In genomic region chr15:92831459-92832229, GRCh38 we compare ENCODE assay signal across 8 cellular contexts.
DNase-seq lines count a peak whose midpoint lies in the region; TF ChIP-seq lines count a peak whose summit lies in the region.

No MANE protein-coding gene starts in this region.

- H3K27me3 ChIP-seq in HAP-1 (ENCODE audit: low read depth): no peaks in the 10 kb centered on the region
- no peaks in the 10 kb centered on the region for H3K27me3 ChIP-seq in MG63
- H3K27me3 ChIP-seq in neuronal stem cell (ENCODE audit: control insufficient read depth in 3 of 3, insufficient read depth in 3 of 3, low read depth in 1 of 3, low read length in 3 of 3): no peaks in the 10 kb centered on the region
- H3K27me3 ChIP-seq in subcutaneous abdominal adipose tissue (ENCODE audit: control insufficient read depth in 5 of 5, insufficient read depth in 4 of 5, low read length in 5 of 5): no peaks in the 10 kb centered on the region

- no peak overlapping the region for H3K18ac ChIP-seq in neuronal stem cell (ENCODE audit: low read length)

- H3K4me1 ChIP-seq in ES-I3 (ENCODE audit: insufficient read depth, low read length) (peaks cover 36% of the 10 kb centered on the region), HAP-1 (peaks cover 27% of the 10 kb centered on the region), neuronal stem cell (ENCODE audit: control insufficient read depth in 2 of 2, insufficient read depth in 1 of 2, low read depth in 1 of 2, low read length in 2 of 2) (peaks cover 14 to 29% of the 10 kb centered on the region in 2 donors), subcutaneous abdominal adipose tissue (ENCODE audit: control insufficient read depth in 5 of 5, insufficient read depth in 5 of 5, low read length in 5 of 5) (peaks cover 3 to 33% (median 30%) of the 10 kb centered on the region in 5 donors)

- no peak overlapping the region for H2AFZ ChIP-seq in neuronal stem cell (ENCODE audit: low read length)

- H3K23ac ChIP-seq in neuronal stem cell (ENCODE audit: low read depth, low read length, poor library complexity): no peak overlapping the region

- in situ Hi-C loops in HAP-1 (cut with MboI; ENCODE audit: low sequenced_read_pairs): no loop called here

- DNase-seq in HAP-1 (ENCODE audit: low spot score in 2 of 2) (peak; percentile 97 to 99), MG63 (peak; percentile 93), SHP77 (lab: John Stamatoyannopoulos, UW) (peak; percentile 95 to 97), activated gamma-delta T cell (lab: John Stamatoyannopoulos, UW) (peak; percentile 58), fibroblast of villous mesenchyme (ENCODE audit: low read depth) (peak; percentile 95), neuronal stem cell (ENCODE audit: low spot score) (peak; percentile 95)

- peak overlapping the region; percentile 21 for H3K4me2 ChIP-seq in neuronal stem cell (ENCODE audit: insufficient read depth, low read length, poor library complexity, severe bottlenecking)

- H4K8ac ChIP-seq in neuronal stem cell (ENCODE audit: low read depth, low read length): no peak overlapping the region

- no peak overlapping the region for H3K14ac ChIP-seq in neuronal stem cell (ENCODE audit: low read length)

- H2BK12ac ChIP-seq in neuronal stem cell (ENCODE audit: low read length): no peak overlapping the region

- H3K79me1 ChIP-seq in neuronal stem cell (ENCODE audit: low read depth, low read length): no peaks in the 10 kb centered on the region

- H4K91ac ChIP-seq in neuronal stem cell (ENCODE audit: low read depth, low read length, poor library complexity): no peak overlapping the region

- H2AK5ac ChIP-seq in neuronal stem cell (ENCODE audit: low read depth, low read length): no peak overlapping the region

- no peak overlapping the region for H2BK120ac ChIP-seq in neuronal stem cell (ENCODE audit: low read depth, low read length)

- no peak overlapping the region for H3K4me3 ChIP-seq in HAP-1
- H3K4me3 ChIP-seq in MG63: no peak overlapping the region
- peak overlapping the region; percentile 19 for H3K4me3 ChIP-seq in fibroblast of villous mesenchyme (ENCODE audit: low read depth, low read length)
- peak overlapping the region in 1 of 2 donors; percentile 16 for H3K4me3 ChIP-seq in neuronal stem cell (ENCODE audit: low read length in 2 of 2)
- peak overlapping the region in 4 of 5 donors; percentile 35 to 55 (median 44) for H3K4me3 ChIP-seq in subcutaneous abdominal adipose tissue (ENCODE audit: low read depth in 1 of 5, low read length in 5 of 5)

- H2BK5ac ChIP-seq in neuronal stem cell (ENCODE audit: low read length): no peak overlapping the region

- no peaks in the 10 kb centered on the region for H3K9me3 ChIP-seq in ES-I3 (ENCODE audit: control insufficient read depth, insufficient read depth, low read length)
- no peaks in the 10 kb centered on the region for H3K9me3 ChIP-seq in HAP-1
- no peaks in the 10 kb centered on the region for H3K9me3 ChIP-seq in MG63
- H3K9me3 ChIP-seq in neuronal stem cell (replicated peaks in 1 of 2; ENCODE audit: control insufficient read depth in 2 of 2, insufficient read depth in 1 of 2, low read depth in 1 of 2, low read length in 2 of 2): no peaks in the 10 kb centered on the region
- no peaks in the 10 kb centered on the region for H3K9me3 ChIP-seq in subcutaneous abdominal adipose tissue (ENCODE audit: control insufficient read depth in 5 of 5, low read length in 5 of 5)

- peak overlapping the region; percentile 97 for H3K27ac ChIP-seq in neuronal stem cell (replicated peaks; ENCODE audit: low read length)
- H3K27ac ChIP-seq in subcutaneous abdominal adipose tissue (ENCODE audit: low read depth, low read length): peak overlapping the region; percentile 93

- H3K9ac ChIP-seq in ES-I3 (ENCODE audit: low read depth, low read length) (peak overlapping the region; percentile 28), neuronal stem cell (ENCODE audit: low read depth, low read length, poor library complexity) (no peak overlapping the region), subcutaneous abdominal adipose tissue (ENCODE audit: low read length in 5 of 5) (peak overlapping the region; percentile 50 to 75 (median 62))

- WGBS in neuronal stem cell (ENCODE audit: extremely low coverage in 2 of 2, insufficient read length in 2 of 2, insufficient replicate concordance in 1 of 2), 2 donors: no CpG with 5 or more reads among the region's 12 CpGs

- no peaks in the 10 kb centered on the region for H3K36me3 ChIP-seq in ES-I3 (ENCODE audit: insufficient read depth, low read length)
- no peaks in the 10 kb centered on the region for H3K36me3 ChIP-seq in HAP-1 (replicated peaks)
- no peaks in the 10 kb centered on the region for H3K36me3 ChIP-seq in MG63
- H3K36me3 ChIP-seq in neuronal stem cell (replicated peaks in 1 of 2; ENCODE audit: control insufficient read depth in 2 of 2, insufficient read depth in 2 of 2, low read length in 2 of 2): no peaks in the 10 kb centered on the region
- H3K36me3 ChIP-seq in subcutaneous abdominal adipose tissue (ENCODE audit: control insufficient read depth in 5 of 5, insufficient read depth in 5 of 5, low read length in 5 of 5): no peaks in the 10 kb centered on the region

- TF ChIP-seq CTCF in fibroblast of villous mesenchyme (IDR thresholded peaks at IDR 0.05; ENCODE audit: insufficient read depth, low read depth, low read length): no peak

- H2BK15ac ChIP-seq in neuronal stem cell (ENCODE audit: low read length): no peak overlapping the region

- H3K4ac ChIP-seq in neuronal stem cell (ENCODE audit: low read length): no peak overlapping the region

Comparison
In these comparisons a context has a peak if more than half of its experiments do, and no peak if none do; other contexts are left out.
1. H3K4me3 ChIP-seq: peak in fibroblast of villous mesenchyme (single experiment) and subcutaneous abdominal adipose tissue (4 of 5); none in HAP-1 (single experiment) and MG63 (single experiment).
2. Peak in every context shown above with its lines, with median percentiles within 50 percentile points of each other: DNase-seq.